8 cellular contexts compared by ENCODE assay signal in the genomic region with DNA sequence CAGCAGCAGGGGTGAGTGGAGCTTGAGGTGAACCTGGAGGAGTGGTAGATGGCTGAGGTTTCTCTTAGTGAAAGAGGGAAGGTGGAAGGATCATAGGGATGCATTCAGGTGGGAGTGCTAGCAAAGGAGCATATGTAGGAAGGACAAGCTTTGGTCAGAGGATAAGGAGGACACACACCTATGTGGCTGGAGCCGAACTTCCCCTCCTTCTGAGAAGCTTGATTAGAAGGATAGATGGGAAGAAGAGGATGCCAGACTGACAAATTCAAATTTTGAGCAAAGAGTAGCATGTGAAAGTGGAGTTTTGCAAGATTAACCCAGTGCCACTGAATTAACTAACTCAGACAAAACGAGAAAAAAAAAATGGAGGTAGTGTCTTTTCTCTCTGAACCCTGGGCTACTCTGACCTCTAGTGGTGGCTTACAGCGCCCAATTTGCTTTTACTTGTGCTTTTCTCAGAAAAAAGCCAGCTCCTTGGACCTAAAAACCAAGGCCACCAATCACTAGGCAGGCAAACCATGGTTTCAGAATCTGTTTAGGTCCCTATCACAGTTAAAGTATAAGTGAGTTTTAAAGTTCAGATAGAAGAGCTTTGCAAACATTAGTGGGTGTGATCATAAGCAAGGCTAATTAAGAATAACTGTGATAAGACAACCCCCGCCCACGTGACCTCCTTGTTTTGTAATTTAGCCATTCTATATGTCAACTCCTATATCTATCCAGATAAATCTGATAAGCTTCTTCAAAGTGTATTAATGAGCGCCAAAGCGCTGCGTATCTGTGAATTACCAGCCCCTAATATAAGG. TPM values are rescaled to one million over a fixed set of nuclear protein-coding genes. Genes with fewer than 3 reads are reported as not detected.
A peak's percentile ranks its signal among the peaks of the same experiment; 100 is the strongest.
DNase-seq lines count a peak whose midpoint lies in the region; ATAC-seq and TF ChIP-seq lines count a peak whose summit lies in the region.

No MANE protein-coding gene starts in this region.

- no peaks in the 10 kb centered on the region for H3K36me3 ChIP-seq in CD8-positive, alpha-beta T cell (ENCODE audit: insufficient read depth, low read length)

- no peak overlapping the region for H3K4me3 ChIP-seq in CD8-positive, alpha-beta T cell (ENCODE audit: low read depth, low read length)
- no peak overlapping the region for H3K4me3 ChIP-seq in epithelial cell of esophagus (ENCODE audit: low read length)

- CTCF ChIA-PET in CD8-positive, alpha-beta T cell (lab: Charles Lee) = interaction anchor here (0.6 to 8.8 kb wide), 62 partner anchors 11 to 946 kb away, joined by 3 to 157 read pairs (median 5); a partner anchor contains a TSS
- CTCF ChIA-PET in activated CD8-positive, alpha-beta memory T cell treated with anti-CD3 and anti-CD28 coated beads, Interleukin-2, amount 10 ng/mL, durations not matched to agents 7 days and 5 days (lab: Charles Lee) = interaction anchor here (0.6 to 9.4 kb wide), 49 partner anchors 7 to 1575 kb away, joined by 3 to 148 read pairs (median 5); a partner anchor contains a TSS

- ATAC-seq in CD8-positive, alpha-beta T cell = peak; percentile 86
- ATAC-seq in HG03520 (IDR thresholded peaks at IDR 0.05; ENCODE audit: unreplicated experiment) (peak; percentile 55), HG03108 (IDR thresholded peaks at IDR 0.05; ENCODE audit: unreplicated experiment) (no peak)
- peak; percentile 72 for ATAC-seq in activated CD8-positive, alpha-beta memory T cell treated with anti-CD3 and anti-CD28 coated beads, Interleukin-2, amount 10 ng/mL, durations not matched to agents 7 days and 5 days
- peak; percentile 51 to 69 for ATAC-seq in natural killer cell treated with Interleukin-12 subunit alpha and Interleukin-12 subunit beta and Interleukin-15 and Interleukin-18, amount 100 ng/mL, for 72 hours
- peak; percentile 64 for ATAC-seq in stimulated activated naive CD8-positive, alpha-beta T cell treated with anti-CD3 and anti-CD28 coated beads, Interleukin-15, amount 100 ng/mL, for 72 hours

- H3K27me3 ChIP-seq in CD8-positive, alpha-beta T cell (ENCODE audit: insufficient read depth, low read length) = no peaks in the 10 kb centered on the region

- H3K27ac ChIP-seq in CD8-positive, alpha-beta T cell (ENCODE audit: low read depth, low read length) = no peak overlapping the region

- H3K9me3 Mint-ChIP-seq in CD8-positive, alpha-beta T cell = no peaks in the 10 kb centered on the region
- no peaks in the 10 kb centered on the region for H3K9me3 Mint-ChIP-seq in activated CD8-positive, alpha-beta memory T cell treated with anti-CD3 and anti-CD28 coated beads, Interleukin-2, amount 10 ng/mL, durations not matched to agents 7 days and 5 days (ENCODE audit: low read depth)
- H3K9me3 Mint-ChIP-seq in natural killer cell treated with Interleukin-12 subunit alpha and Interleukin-12 subunit beta and Interleukin-15 and Interleukin-18, amount 100 ng/mL, for 72 hours = no peaks in the 10 kb centered on the region
- no peaks in the 10 kb centered on the region for H3K9me3 Mint-ChIP-seq in stimulated activated naive CD8-positive, alpha-beta T cell treated with anti-CD3 and anti-CD28 coated beads, Interleukin-15, amount 100 ng/mL, for 72 hours

- no peak overlapping the region for H3K27ac Mint-ChIP-seq in CD8-positive, alpha-beta T cell
- H3K27ac Mint-ChIP-seq in activated CD8-positive, alpha-beta memory T cell treated with anti-CD3 and anti-CD28 coated beads, Interleukin-2, amount 10 ng/mL, durations not matched to agents 7 days and 5 days = peak overlapping the region; percentile 60
- no peak overlapping the region for H3K27ac Mint-ChIP-seq in natural killer cell treated with Interleukin-12 subunit alpha and Interleukin-12 subunit beta and Interleukin-15 and Interleukin-18, amount 100 ng/mL, for 72 hours
- H3K27ac Mint-ChIP-seq in stimulated activated naive CD8-positive, alpha-beta T cell treated with anti-CD3 and anti-CD28 coated beads, Interleukin-15, amount 100 ng/mL, for 72 hours = no peak overlapping the region

- H3K4me1 Mint-ChIP-seq in CD8-positive, alpha-beta T cell (ENCODE audit: low read depth) = peaks cover 6% of the 10 kb centered on the region
- peaks cover 55% of the 10 kb centered on the region for H3K4me1 Mint-ChIP-seq in activated CD8-positive, alpha-beta memory T cell treated with anti-CD3 and anti-CD28 coated beads, Interleukin-2, amount 10 ng/mL, durations not matched to agents 7 days and 5 days
- H3K4me1 Mint-ChIP-seq in natural killer cell treated with Interleukin-12 subunit alpha and Interleukin-12 subunit beta and Interleukin-15 and Interleukin-18, amount 100 ng/mL, for 72 hours (ENCODE audit: low read depth in 2 of 2) = peaks cover 0 to 4% of the 10 kb centered on the region in 2 donors
- peaks cover 39% of the 10 kb centered on the region for H3K4me1 Mint-ChIP-seq in stimulated activated naive CD8-positive, alpha-beta T cell treated with anti-CD3 and anti-CD28 coated beads, Interleukin-15, amount 100 ng/mL, for 72 hours

- TF ChIP-seq CTCF in CD8-positive, alpha-beta T cell (IDR thresholded peaks at IDR 0.05) = peak; percentile 85
- TF ChIP-seq CTCF in epithelial cell of esophagus (IDR thresholded peaks at IDR 0.05; ENCODE audit: insufficient read depth, low read depth, low read length, missing control alignments) = peak; percentile 83

- DNase-seq in CD8-positive, alpha-beta T cell = peak; percentile 45 to 78 (median 71)
- DNase-seq in NOMO-1 treated with dmso at 0.1 percent for 144 hours (lab: John Stamatoyannopoulos, UW; ENCODE audit: unreplicated experiment) (peak; percentile 61), epithelial cell of esophagus (ENCODE audit: low read depth) (peak; percentile 68)
- DNase-seq in activated CD8-positive, alpha-beta memory T cell treated with anti-CD3 and anti-CD28 coated beads, Interleukin-2, amount 10 ng/mL, durations not matched to agents 7 days and 5 days = peak; percentile 84
- peak; percentile 71 for DNase-seq in natural killer cell treated with Interleukin-12 subunit alpha and Interleukin-12 subunit beta and Interleukin-15 and Interleukin-18, amount 100 ng/mL, for 72 hours (ENCODE audit: low spot score)
- peak; percentile 64 to 72 for DNase-seq in stimulated activated naive CD8-positive, alpha-beta T cell treated with anti-CD3 and anti-CD28 coated beads, Interleukin-15, amount 100 ng/mL, for 72 hours

- POLR2A ChIA-PET in CD8-positive, alpha-beta T cell (lab: Charles Lee) = interaction anchor here (0.6 to 1.8 kb wide), 7 partner anchors 36 to 1388 kb away, joined by 4 to 6 read pairs (median 4); no protein-coding TSS in a partner anchor

- no peaks in the 10 kb centered on the region for H3K4me1 ChIP-seq in CD8-positive, alpha-beta T cell (ENCODE audit: insufficient read depth, low read length)

- peaks cover 7% of the 10 kb centered on the region for H3K27me3 Mint-ChIP-seq in CD8-positive, alpha-beta T cell (ENCODE audit: low read depth)
- H3K27me3 Mint-ChIP-seq in activated CD8-positive, alpha-beta memory T cell treated with anti-CD3 and anti-CD28 coated beads, Interleukin-2, amount 10 ng/mL, durations not matched to agents 7 days and 5 days = no peaks in the 10 kb centered on the region
- peaks cover 17 to 18% of the 10 kb centered on the region in 2 donors for H3K27me3 Mint-ChIP-seq in natural killer cell treated with Interleukin-12 subunit alpha and Interleukin-12 subunit beta and Interleukin-15 and Interleukin-18, amount 100 ng/mL, for 72 hours
- H3K27me3 Mint-ChIP-seq in stimulated activated naive CD8-positive, alpha-beta T cell treated with anti-CD3 and anti-CD28 coated beads, Interleukin-15, amount 100 ng/mL, for 72 hours = no peaks in the 10 kb centered on the region

- H3K9me3 ChIP-seq in CD8-positive, alpha-beta T cell (ENCODE audit: low read length) = no peaks in the 10 kb centered on the region

- no peaks in the 10 kb centered on the region for H3K36me3 Mint-ChIP-seq in CD8-positive, alpha-beta T cell
- H3K36me3 Mint-ChIP-seq in activated CD8-positive, alpha-beta memory T cell treated with anti-CD3 and anti-CD28 coated beads, Interleukin-2, amount 10 ng/mL, durations not matched to agents 7 days and 5 days = no peaks in the 10 kb centered on the region
- no peaks in the 10 kb centered on the region for H3K36me3 Mint-ChIP-seq in natural killer cell treated with Interleukin-12 subunit alpha and Interleukin-12 subunit beta and Interleukin-15 and Interleukin-18, amount 100 ng/mL, for 72 hours

- intact Hi-C loops in CD8-positive, alpha-beta T cell (cut with DNase I, micrococcal nuclease) = loop anchor here (1.0 to 5.0 kb wide), 12 partner anchors 45 to 835 kb away; a partner anchor contains a TSS

- H3K4me3 Mint-ChIP-seq in CD8-positive, alpha-beta T cell = no peak overlapping the region
- H3K4me3 Mint-ChIP-seq in activated CD8-positive, alpha-beta memory T cell treated with anti-CD3 and anti-CD28 coated beads, Interleukin-2, amount 10 ng/mL, durations not matched to agents 7 days and 5 days = no peak overlapping the region
- no peak overlapping the region for H3K4me3 Mint-ChIP-seq in natural killer cell treated with Interleukin-12 subunit alpha and Interleukin-12 subunit beta and Interleukin-15 and Interleukin-18, amount 100 ng/mL, for 72 hours
- peak overlapping the region; percentile 8 to 9 for H3K4me3 Mint-ChIP-seq in stimulated activated naive CD8-positive, alpha-beta T cell treated with anti-CD3 and anti-CD28 coated beads, Interleukin-15, amount 100 ng/mL, for 72 hours

RNA-seq across cellular contexts. Expression of a gene that starts 15.5 kb away (rescaled TPM):
- total RNA-seq in CD8-positive, alpha-beta T cell = 1 to 10 TPM; 4.4 to 5.0 TPM
- total RNA-seq in activated CD8-positive, alpha-beta memory T cell treated with anti-CD3 and anti-CD28 coated beads, Interleukin-2, amount 10 ng/mL, durations not matched to agents 7 days and 5 days = 1 to 10 TPM; 6.1 to 8.8 TPM
- 1 to 10 TPM; 1.4 to 4.2 TPM for total RNA-seq in natural killer cell treated with Interleukin-12 subunit alpha and Interleukin-12 subunit beta and Interleukin-15 and Interleukin-18, amount 100 ng/mL, for 72 hours

Comparison
In these comparisons a context has a peak if more than half of its experiments do, and no peak if none do; other contexts are left out.
1. H3K4me3 Mint-ChIP-seq: peak in stimulated activated naive CD8-positive, alpha-beta T cell treated with anti-CD3 and anti-CD28 coated beads, Interleukin-15, amount 100 ng/mL, for 72 hours (2 of 2); none in CD8-positive, alpha-beta T cell (single experiment), activated CD8-positive, alpha-beta memory T cell treated with anti-CD3 and anti-CD28 coated beads, Interleukin-2, amount 10 ng/mL, durations not matched to agents 7 days and 5 days (single experiment) and natural killer cell treated with Interleukin-12 subunit alpha and Interleukin-12 subunit beta and Interleukin-15 and Interleukin-18, amount 100 ng/mL, for 72 hours (single experiment).
2. Peak in every context shown above with its lines, with median percentiles within 50 percentile points of each other: DNase-seq.